ENCODE assay signal across 28 cellular contexts in the genomic region with DNA sequence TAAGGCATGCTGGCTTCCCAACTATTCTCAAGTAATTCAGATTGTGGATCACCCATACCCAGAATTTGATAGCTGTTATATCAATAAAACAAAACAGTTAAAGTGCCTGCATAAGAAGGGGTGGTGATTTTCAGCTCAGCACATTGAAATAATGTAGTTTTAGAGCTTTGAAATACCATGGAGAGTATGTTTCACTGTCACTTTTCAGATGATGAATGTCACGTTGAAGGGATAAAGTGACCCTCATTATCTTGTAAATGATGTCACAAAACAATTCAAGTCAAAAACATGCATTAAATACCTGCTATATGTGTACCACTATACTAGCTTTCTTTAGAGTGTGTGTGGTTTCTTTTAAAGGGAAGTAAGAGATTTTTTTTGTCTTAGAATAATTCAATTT. TPM values are rescaled to one million over a fixed set of nuclear protein-coding genes. Genes with fewer than 3 reads are reported as not detected.
"Had no signal": no experiment of that assay in that cellular context is flagged by ENCODE, and none has a peak within 500 bp of the region (broad histone marks: within the 10 kb centered on the region; RNA-seq: fewer than 3 reads in every experiment).

No MANE protein-coding gene starts in this region.

- H3K27me3 ChIP-seq: stomach, suprapubic skin, testis, tibial artery, tibial nerve, transverse colon, upper lobe of left lung, upper lobe of right lung, uterus, vagina had no signal

- H3K27me3 Mint-ChIP-seq: stimulated activated memory B cell treated with anti-CD40 and anti-IgM and Interleukin-4, amounts not matched to agents 10 μg/mL and 1 μg/mL and 100 μg/mL, for 72 hours; stimulated activated naive B cell treated with anti-CD40 and anti-IgM and Interleukin-4, amounts not matched to agents 10 μg/mL and 1 μg/mL and 100 μg/mL, for 72 hours; stimulated activated naive CD8-positive, alpha-beta T cell treated with anti-CD3 and anti-CD28 coated beads, Interleukin-15, amount 100 ng/mL, for 72 hours; stimulated activated naive CD8-positive, alpha-beta T cell treated with anti-CD3 and anti-CD28 coated beads, Interleukin-15, Interleukin-2, amounts not matched to agents 100 ng/mL and 50 ng/mL, for 24 hours; type B pancreatic cell had no signal

- H3K36me3 ChIP-seq: stomach, suprapubic skin, thoracic aorta, tibial artery, tibial nerve, transverse colon, upper lobe of left lung, upper lobe of right lung, uterus, vagina had no signal

- H3K4me3 Mint-ChIP-seq: stimulated activated effector memory CD8-positive, alpha-beta T cell treated with anti-CD3 and anti-CD28 coated beads, Interleukin-12 subunit alpha, Interleukin-12 subunit beta, amount 100 ng/mL, for 72 hours; stimulated activated memory B cell treated with anti-CD40 and anti-IgM and Interleukin-4, amounts not matched to agents 10 μg/mL and 1 μg/mL and 100 μg/mL, for 72 hours; stimulated activated naive B cell treated with anti-CD40 and anti-IgM and Interleukin-4, amounts not matched to agents 10 μg/mL and 1 μg/mL and 100 μg/mL, for 72 hours; stimulated activated naive CD8-positive, alpha-beta T cell treated with anti-CD3 and anti-CD28 coated beads, Interleukin-15, amount 100 ng/mL, for 72 hours; stimulated activated naive CD8-positive, alpha-beta T cell treated with anti-CD3 and anti-CD28 coated beads, Interleukin-15, Interleukin-2, amounts not matched to agents 100 ng/mL and 50 ng/mL, for 24 hours; type B pancreatic cell had no signal

- FAIRE-seq: urothelium cell line had no signal

- H3K36me3 Mint-ChIP-seq: stimulated activated effector memory CD8-positive, alpha-beta T cell treated with anti-CD3 and anti-CD28 coated beads, Interleukin-12 subunit alpha, Interleukin-12 subunit beta, amount 100 ng/mL, for 72 hours; stimulated activated memory B cell treated with anti-CD40 and anti-IgM and Interleukin-4, amounts not matched to agents 10 μg/mL and 1 μg/mL and 100 μg/mL, for 72 hours; stimulated activated naive B cell treated with anti-CD40 and anti-IgM and Interleukin-4, amounts not matched to agents 10 μg/mL and 1 μg/mL and 100 μg/mL, for 72 hours; type B pancreatic cell had no signal

- H3K27ac Mint-ChIP-seq: stimulated activated effector memory CD8-positive, alpha-beta T cell treated with anti-CD3 and anti-CD28 coated beads, Interleukin-12 subunit alpha, Interleukin-12 subunit beta, amount 100 ng/mL, for 72 hours; stimulated activated memory B cell treated with anti-CD40 and anti-IgM and Interleukin-4, amounts not matched to agents 10 μg/mL and 1 μg/mL and 100 μg/mL, for 72 hours; stimulated activated naive B cell treated with anti-CD40 and anti-IgM and Interleukin-4, amounts not matched to agents 10 μg/mL and 1 μg/mL and 100 μg/mL, for 72 hours; stimulated activated naive CD8-positive, alpha-beta T cell treated with anti-CD3 and anti-CD28 coated beads, Interleukin-15, amount 100 ng/mL, for 72 hours; stimulated activated naive CD8-positive, alpha-beta T cell treated with anti-CD3 and anti-CD28 coated beads, Interleukin-15, Interleukin-2, amounts not matched to agents 100 ng/mL and 50 ng/mL, for 24 hours; type B pancreatic cell had no signal

- H3K4me3 ChIP-seq: stomach, suprapubic skin, testis, thoracic aorta, tibial artery, tibial nerve, transverse colon, upper lobe of left lung, upper lobe of right lung, uterus, vagina had no signal

- H3K9me3 ChIP-seq: stomach, suprapubic skin, testis, thoracic aorta, tibial artery, tibial nerve, transverse colon, upper lobe of left lung, upper lobe of right lung, uterus, vagina had no signal

- DNase-seq: stimulated activated CD4-positive, alpha-beta T cell treated with anti-CD3 and anti-CD28 coated beads, Interleukin-2, amount 100 ng/mL, for 48 hours; stimulated activated CD4-positive, alpha-beta T cell treated with anti-CD3 and anti-CD28 coated beads, Interleukin-4, amount 100 ng/mL, for 1 hour; stimulated activated CD4-positive, alpha-beta T cell treated with anti-CD3 and anti-CD28 coated beads, Interleukin-4, amount 100 ng/mL, for 24 hours; stimulated activated CD4-positive, alpha-beta T cell treated with anti-CD3 and anti-CD28 coated beads, Interleukin-4, amount 100 ng/mL, for 4 hours; stimulated activated CD8-positive, alpha-beta memory T cell treated with anti-CD3 and anti-CD28 coated beads, Interleukin-4, amount 100 ng/mL, for 48 hours; stimulated activated naive B cell treated with anti-CD40 and anti-IgM and Interleukin-4, amounts not matched to agents 10 μg/mL and 1 μg/mL and 100 μg/mL, for 72 hours; stimulated activated naive CD4-positive, alpha-beta T cell; stimulated activated naive CD4-positive, alpha-beta T cell treated with Interleukin-2 at 50 U/mL for 16 hours; stimulated activated naive CD8-positive, alpha-beta T cell treated with anti-CD3 and anti-CD28 coated beads, Interleukin-15, amount 100 ng/mL, for 72 hours; stimulated activated naive CD8-positive, alpha-beta T cell treated with anti-CD3 and anti-CD28 coated beads, Interleukin-15, Interleukin-2, amounts not matched to agents 100 U/mL and 50 U/mL, for 24 hours; stomach; substantia nigra; testis; tibial artery; transverse colon; trophoblast cell; upper lobe of left lung; upper lobe of right lung; uterus had no signal

- H3K4me1 ChIP-seq: suprapubic skin, testis, upper lobe of left lung, upper lobe of right lung, uterus, vagina had no signal

- H3K27ac ChIP-seq: stomach, suprapubic skin, testis, thoracic aorta, tibial artery, tibial nerve, transverse colon, upper lobe of left lung, upper lobe of right lung, uterus, vagina had no signal

- H3K4me1 Mint-ChIP-seq: stimulated activated effector memory CD8-positive, alpha-beta T cell treated with anti-CD3 and anti-CD28 coated beads, Interleukin-12 subunit alpha, Interleukin-12 subunit beta, amount 100 ng/mL, for 72 hours; stimulated activated memory B cell treated with anti-CD40 and anti-IgM and Interleukin-4, amounts not matched to agents 10 μg/mL and 1 μg/mL and 100 μg/mL, for 72 hours; stimulated activated naive B cell treated with anti-CD40 and anti-IgM and Interleukin-4, amounts not matched to agents 10 μg/mL and 1 μg/mL and 100 μg/mL, for 72 hours; stimulated activated naive CD8-positive, alpha-beta T cell treated with anti-CD3 and anti-CD28 coated beads, Interleukin-15, amount 100 ng/mL, for 72 hours had no signal

RNA-seq across cellular contexts. Expression of gene MLIP, which starts 27.6 kb away (rescaled TPM):
- total RNA-seq: stomach, uterus, vagina had no signal
